In genomic region chr1:108590947-108591346, GRCh38 we compare ENCODE assay signal across 8 cellular contexts. TPM values are rescaled to one million over a fixed set of nuclear protein-coding genes. Genes with fewer than 3 reads are reported as not detected.
DNase-seq lines count a peak whose midpoint lies in the region; ATAC-seq and TF ChIP-seq lines count a peak whose summit lies in the region.

No MANE protein-coding gene starts in this region.

- no peaks in the 10 kb centered on the region for H3K27me3 Mint-ChIP-seq in naive thymus-derived CD4-positive, alpha-beta T cell

- no peak for TF ChIP-seq CTCF in coronary artery (IDR thresholded peaks at IDR 0.05)

- peaks cover 19 to 49% (median 44%) of the 10 kb centered on the region in 7 donors for H3K4me1 Mint-ChIP-seq in naive thymus-derived CD4-positive, alpha-beta T cell

- H3K27me3 ChIP-seq in naive thymus-derived CD4-positive, alpha-beta T cell (ENCODE audit: control insufficient read depth in 2 of 2, insufficient read depth in 2 of 2, low read length in 2 of 2): no peaks in the 10 kb centered on the region

- H3K27ac ChIP-seq in coronary artery: peak overlapping the region; percentile 17 to 77
- no peak overlapping the region for H3K27ac ChIP-seq in naive thymus-derived CD4-positive, alpha-beta T cell (ENCODE audit: low read depth, low read length)

- DNase-seq in CD1c-positive myeloid dendritic cell (ENCODE audit: extremely low spot score) (peak; percentile 83), NCI-H1105 (lab: John Stamatoyannopoulos, UW) (peak; percentile 12), coronary artery (ENCODE audit: low spot score) (no peak), LoVo (ENCODE audit: low spot score) (no peak), GM19240 (ENCODE audit: insufficient read length, low spot score) (no peak)
- DNase-seq in naive thymus-derived CD4-positive, alpha-beta T cell: peak in 7 of 9 donors; percentile 4 to 55 (median 43)

- H3K9me3 Mint-ChIP-seq in naive thymus-derived CD4-positive, alpha-beta T cell: peaks cover 0 to 2% (median 0%) of the 10 kb centered on the region in 11 donors

- peak; percentile 87 for ATAC-seq in naive thymus-derived CD4-positive, alpha-beta T cell
- ATAC-seq in HG03442 (IDR thresholded peaks at IDR 0.05; ENCODE audit: unreplicated experiment) (no peak), GM21576 (IDR thresholded peaks at IDR 0.05; ENCODE audit: unreplicated experiment) (no peak)

- POLR2A ChIA-PET in naive thymus-derived CD4-positive, alpha-beta T cell (lab: Charles Lee): no interaction called here

- intact Hi-C loops in naive thymus-derived CD4-positive, alpha-beta T cell (cut with micrococcal nuclease): loop anchor here (1.0 to 2.0 kb wide), 3 partner anchors 18 to 55 kb away; no protein-coding TSS in a partner anchor

- H3K9me3 ChIP-seq in naive thymus-derived CD4-positive, alpha-beta T cell (ENCODE audit: control insufficient read depth in 2 of 3, low read length in 3 of 3): no peaks in the 10 kb centered on the region

- no peak overlapping the region for H3K4me3 Mint-ChIP-seq in naive thymus-derived CD4-positive, alpha-beta T cell

- CTCF ChIA-PET in naive thymus-derived CD4-positive, alpha-beta T cell (lab: Charles Lee): no interaction called here

- peaks cover 0 to 22% of the 10 kb centered on the region in 2 donors for H3K4me1 ChIP-seq in naive thymus-derived CD4-positive, alpha-beta T cell (ENCODE audit: control insufficient read depth in 2 of 2, insufficient read depth in 2 of 2, low read length in 2 of 2)

- H3K36me3 ChIP-seq in naive thymus-derived CD4-positive, alpha-beta T cell (ENCODE audit: control insufficient read depth in 2 of 3, insufficient read depth in 3 of 3, low read length in 3 of 3): no peaks in the 10 kb centered on the region

- peak overlapping the region in 2 of 9 donors; percentile 28 to 63 for H3K27ac Mint-ChIP-seq in naive thymus-derived CD4-positive, alpha-beta T cell

- peak overlapping the region; percentile 30 for H3K4me3 ChIP-seq in coronary artery
- no peak overlapping the region for H3K4me3 ChIP-seq in naive thymus-derived CD4-positive, alpha-beta T cell (ENCODE audit: low read length)

- H3K36me3 Mint-ChIP-seq in naive thymus-derived CD4-positive, alpha-beta T cell: peaks cover 0 to 16% (median 9%) of the 10 kb centered on the region in 5 donors

RNA-seq across cellular contexts. Expression of gene EEIG2, which starts 31.0 kb away (rescaled TPM):
- total RNA-seq in naive thymus-derived CD4-positive, alpha-beta T cell: 10 to 100 TPM in 3 of 5 experiments, 1 to 10 TPM in 2; 7.8 to 15.9 (median 10.9) TPM
- under 1 TPM; 0.72 to 0.76 TPM for polyA plus RNA-seq in naive thymus-derived CD4-positive, alpha-beta T cell

Comparison
In these comparisons a context has a peak if more than half of its experiments do, and no peak if none do; other contexts are left out.
1. DNase-seq: peak in CD1c-positive myeloid dendritic cell (single experiment), NCI-H1105 (single experiment) and naive thymus-derived CD4-positive, alpha-beta T cell (7 of 9); none in coronary artery (single experiment), LoVo (single experiment) and GM19240 (single experiment).